ENCODE assay signal across 15 cellular contexts in genomic region chr6:2225422-2226392, GRCh38. TPM values are rescaled to one million over a fixed set of nuclear protein-coding genes. Genes with fewer than 3 reads are reported as not detected.
DNase-seq lines count a peak whose midpoint lies in the region; ATAC-seq and TF ChIP-seq lines count a peak whose summit lies in the region.
"Had no signal": no experiment of that assay in that cellular context is flagged by ENCODE, and none has a peak within 500 bp of the region (broad histone marks: within the 10 kb centered on the region; RNA-seq: fewer than 3 reads in every experiment).

No MANE protein-coding gene starts in this region.

- ATAC-seq in left ventricle myocardium superior: no peak

- peak overlapping the region; percentile 64 for H3K4me3 ChIP-seq in endodermal cell (ENCODE audit: low read length)
- H3K4me3 ChIP-seq: left ventricle myocardium inferior had no signal

- intact Hi-C loops in left ventricle myocardium superior (cut with micrococcal nuclease): no loop called here

- H3K9ac ChIP-seq in endodermal cell (ENCODE audit: extremely low read depth, low read length, poor library complexity, severe bottlenecking): peak overlapping the region; percentile 6

- H3K36me3 Mint-ChIP-seq in endodermal cell (ENCODE audit: low read depth) (no peaks in the 10 kb centered on the region), progenitor cell of endocrine pancreas (ENCODE audit: insufficient read depth) (no peaks in the 10 kb centered on the region)

- H3K27me3 Mint-ChIP-seq in endodermal cell (ENCODE audit: insufficient read depth): no peaks in the 10 kb centered on the region
- no peaks in the 10 kb centered on the region for H3K27me3 Mint-ChIP-seq in progenitor cell of endocrine pancreas
- H3K27me3 Mint-ChIP-seq: CD4-positive, alpha-beta T cell had no signal

- H3K27ac ChIP-seq in endodermal cell (ENCODE audit: low read depth, low read length): no peak overlapping the region
- H3K27ac ChIP-seq: left ventricle myocardium inferior had no signal

- peak overlapping the region; percentile 5 for H3K4me3 Mint-ChIP-seq in endodermal cell
- no peak overlapping the region for H3K4me3 Mint-ChIP-seq in progenitor cell of endocrine pancreas (ENCODE audit: low read depth)
- H3K4me3 Mint-ChIP-seq: CD4-positive, alpha-beta T cell; HFFc6; neural crest cell had no signal

- H3K9me3 ChIP-seq in endodermal cell (ENCODE audit: control insufficient read depth, low read length): no peaks in the 10 kb centered on the region
- H3K9me3 ChIP-seq: left ventricle myocardium inferior had no signal

- H3K4me1 Mint-ChIP-seq in endodermal cell (peaks cover 63% of the 10 kb centered on the region), progenitor cell of endocrine pancreas (ENCODE audit: low read depth) (peaks cover 32% of the 10 kb centered on the region)
- H3K4me1 Mint-ChIP-seq: neural crest cell had no signal

- H3K4me1 ChIP-seq in endodermal cell (ENCODE audit: control insufficient read depth, insufficient read depth, low read length): peaks cover 12% of the 10 kb centered on the region

- WGBS in endodermal cell (ENCODE audit: insufficient coverage in 1 of 2, insufficient read length in 1 of 2), 2 experiments: 89 to 90% methylated on average over 3 to 6 of the region's 6 CpGs

- H3K27me3 ChIP-seq in endodermal cell (ENCODE audit: control insufficient read depth, insufficient read depth, low read length, poor library complexity, severe bottlenecking): no peaks in the 10 kb centered on the region

- H3K9me3 Mint-ChIP-seq in endodermal cell (no peaks in the 10 kb centered on the region), progenitor cell of endocrine pancreas (ENCODE audit: low read depth) (no peaks in the 10 kb centered on the region)
- H3K9me3 Mint-ChIP-seq: CD4-positive, alpha-beta T cell; HFFc6 had no signal

- TF ChIP-seq CTCF in endodermal cell (conservative IDR thresholded peaks at IDR 0.05) (no peak), progenitor cell of endocrine pancreas (IDR thresholded peaks at IDR 0.05; ENCODE audit: unreplicated experiment) (no peak)

- peak; percentile 77 for DNase-seq in HT-29 (ENCODE audit: low spot score)
- DNase-seq in NCI-H526 (lab: John Stamatoyannopoulos, UW): peak; percentile 29 to 65
- no peak for DNase-seq in endodermal cell
- no peak for DNase-seq in progenitor cell of endocrine pancreas (ENCODE audit: low spot score, unreplicated experiment)
- no peak for DNase-seq in left ventricle myocardium superior
- no peak for DNase-seq in T-helper 9 cell
- DNase-seq in NK-92 (lab: John Stamatoyannopoulos, UW; ENCODE audit: unreplicated experiment): no peak
- DNase-seq: activated CD4-positive, alpha-beta T cell treated with anti-CD3 and anti-CD28 coated beads, Interleukin-2, amount 50 U/mL, for 48 hours; CD4-positive, alpha-beta T cell; head of caudate nucleus; HFFc6; left ventricle myocardium inferior; NCI-H1092; NCI-H510A had no signal

- H3K27ac Mint-ChIP-seq in endodermal cell (peak overlapping the region; percentile 75), progenitor cell of endocrine pancreas (peak overlapping the region; percentile 85)
- H3K27ac Mint-ChIP-seq: CD4-positive, alpha-beta T cell; HFFc6 had no signal

- no peaks in the 10 kb centered on the region for H3K36me3 ChIP-seq in endodermal cell (ENCODE audit: control insufficient read depth, insufficient read depth, low read length)
- H3K36me3 ChIP-seq: left ventricle myocardium inferior had no signal

RNA-seq across cellular contexts. Expression of gene GMDS, which starts 19.7 kb away (rescaled TPM):
- 37.0 and 44.1 TPM in 2 replicates for total RNA-seq in HT-29 (2014; rRNA removed; shearing (Covaris generic))
- total RNA-seq in endodermal cell (10 to 100 TPM; 25.4 to 29.5 TPM), progenitor cell of endocrine pancreas (17.2 and 19.0 TPM in 2 replicates), left ventricle myocardium superior (6.4 TPM)
- 12.2 TPM for polyA plus RNA-seq in endodermal cell (2013, experiment 1 of 2)
- polyA plus RNA-seq in endodermal cell (2013, experiment 2 of 2): 9.8 TPM

Comparison
In these comparisons a context has a peak if more than half of its experiments do, and no peak if none do; other contexts are left out.
1. DNase-seq: peak in HT-29 (single experiment) and NCI-H526 (2 of 2); none in endodermal cell (single experiment), progenitor cell of endocrine pancreas (single experiment), left ventricle myocardium superior (single experiment), T-helper 9 cell (single experiment) and NK-92 (single experiment).